8 cellular contexts compared by ENCODE assay signal in genomic region chr11:1309498-1310314, GRCh38. TPM values are rescaled to one million over a fixed set of nuclear protein-coding genes. Genes with fewer than 3 reads are reported as not detected.
DNase-seq lines count a peak whose midpoint lies in the region; ATAC-seq and TF ChIP-seq lines count a peak whose summit lies in the region.

TSS of gene TOLLIP (minus strand) at chr11:1309632. CDS start at chr11:1309498, 134 bp downstream.

- H3K4me1 Mint-ChIP-seq in T-helper 17 cell = peaks cover 35% of the 10 kb centered on the region

- H3K27ac ChIP-seq in right atrium auricular region = peak within 1 kb of the TSS; percentile 87 to 96
- H3K27ac ChIP-seq in psoas muscle = peak within 1 kb of the TSS; percentile 97
- H3K27ac ChIP-seq in urinary bladder (ENCODE audit: low read depth) = peak within 1 kb of the TSS; percentile 94

- H3K9me3 ChIP-seq in T-helper 17 cell (ENCODE audit: control insufficient read depth, low read length, poor library complexity, severe bottlenecking) = no peaks in the 10 kb centered on the region
- peaks cover 0 to 9% of the 10 kb centered on the region in 2 donors for H3K9me3 ChIP-seq in right atrium auricular region
- H3K9me3 ChIP-seq in psoas muscle = peaks cover 3% of the 10 kb centered on the region

- DNase-seq in NCI-H1694 (lab: John Stamatoyannopoulos, UW) (peak; percentile 45), T-helper 17 cell (peak; percentile 98 to 99 (median 99)), amygdala (lab: John Stamatoyannopoulos, UW) (peak; percentile 48 to 99 (median 91)), right atrium auricular region (ENCODE audit: low spot score) (peak; percentile 95), psoas muscle (peak; percentile 97 to 99)

- 1 to 2% (median 2%) methylated on average over 62 to 97 of the region's 97 CpGs for WGBS in psoas muscle, 3 donors
- WGBS in urinary bladder = 2% methylated on average over 97 of the region's 97 CpGs

- H3K36me3 Mint-ChIP-seq in T-helper 17 cell (ENCODE audit: low read depth) = no peaks in the 10 kb centered on the region

- peak within 1 kb of the TSS; percentile 96 for H3K27ac Mint-ChIP-seq in T-helper 17 cell

- H3K27me3 ChIP-seq in right atrium auricular region (no peaks in the 10 kb centered on the region), psoas muscle (ENCODE audit: insufficient read depth in 3 of 3, low read length in 2 of 3) (no peaks in the 10 kb centered on the region)

- no peaks in the 10 kb centered on the region for H3K27me3 Mint-ChIP-seq in T-helper 17 cell

- peak in 1 of 2 donors; percentile 75 for TF ChIP-seq CTCF in right atrium auricular region (IDR thresholded peaks at IDR 0.05)
- TF ChIP-seq CTCF in psoas muscle (IDR thresholded peaks at IDR 0.05) = peak; percentile 7

- H3K36me3 ChIP-seq in right atrium auricular region = no peaks in the 10 kb centered on the region
- peaks cover 0 to 15% of the 10 kb centered on the region in 2 donors for H3K36me3 ChIP-seq in psoas muscle (ENCODE audit: insufficient read depth in 1 of 2, low read depth in 1 of 2)
- H3K36me3 ChIP-seq in urinary bladder (ENCODE audit: insufficient read depth) = no peaks in the 10 kb centered on the region

- H3K4me3 Mint-ChIP-seq in T-helper 17 cell = peak within 1 kb of the TSS; percentile 85

- H3K4me3 ChIP-seq in right atrium auricular region (peak within 1 kb of the TSS; percentile 89 to 91), psoas muscle (peak within 1 kb of the TSS; percentile 81), urinary bladder (ENCODE audit: low read depth, low read length) (peak within 1 kb of the TSS; percentile 97)

- intact Hi-C loops in psoas muscle (cut with DNase I) = loop anchor here (1.0 to 2.0 kb wide), 2 partner anchors 25 to 26 kb away; no protein-coding TSS in a partner anchor

- peaks cover 0 to 52% of the 10 kb centered on the region in 2 donors for H3K4me1 ChIP-seq in right atrium auricular region
- H3K4me1 ChIP-seq in psoas muscle = peaks cover 33% of the 10 kb centered on the region
- H3K4me1 ChIP-seq in urinary bladder (ENCODE audit: insufficient read depth) = peaks cover 2% of the 10 kb centered on the region

- ATAC-seq in GM18498 (IDR thresholded peaks at IDR 0.05; ENCODE audit: unreplicated experiment) (peak; percentile 81), HG02884 (IDR thresholded peaks at IDR 0.05; ENCODE audit: unreplicated experiment) (peak; percentile 78), T-helper 17 cell (peak; percentile 84), psoas muscle (peak; percentile 93 to 96 (median 94))

RNA-seq across cellular contexts. Expression of gene TOLLIP, which starts in this region (rescaled TPM):
- total RNA-seq in T-helper 17 cell = 10 to 100 TPM; 40.2 to 56.3 TPM
- total RNA-seq in right atrium auricular region = 10 to 100 TPM; 29.6 to 41.0 TPM
- total RNA-seq in psoas muscle = 10 to 100 TPM; 45.0 to 74.6 (median 65.6) TPM
- 10 to 100 TPM; 33.5 to 56.4 (median 49.9) TPM for polyA plus RNA-seq in psoas muscle
- 13.6 TPM for total RNA-seq in urinary bladder
- 53.4 TPM for polyA plus RNA-seq in urinary bladder

Comparison
In these comparisons a context has a peak if more than half of its experiments do, and no peak if none do; other contexts are left out.
1. Peak in every context shown above with its lines: DNase-seq, ATAC-seq, H3K4me3 ChIP-seq and H3K27ac ChIP-seq.
2. DNase-seq: peak in every context shown above with its lines; median percentile 99 in T-helper 17 cell; 98 in psoas muscle; 95 in right atrium auricular region; 91 in amygdala; 45 in NCI-H1694.